8 cellular contexts compared by ENCODE assay signal in genomic region chr13:110615005-110615321, GRCh38. TPM values are rescaled to one million over a fixed set of nuclear protein-coding genes. Genes with fewer than 3 reads are reported as not detected.
DNase-seq lines count a peak whose midpoint lies in the region; ATAC-seq and TF ChIP-seq lines count a peak whose summit lies in the region.

No MANE protein-coding gene starts in this region.

- no peak for TF ChIP-seq CTCF in CD14-positive monocyte (IDR thresholded peaks at IDR 0.05)
- no peak for TF ChIP-seq CTCF in OCI-LY7 (conservative IDR thresholded peaks at IDR 0.05; ENCODE audit: low read length)
- TF ChIP-seq CTCF in neural progenitor cell (IDR thresholded peaks at IDR 0.05), result no peak
- TF ChIP-seq CTCF in foreskin keratinocyte (conservative IDR thresholded peaks at IDR 0.05), result no peak

- H3K79me2 ChIP-seq in OCI-LY7 (ENCODE audit: insufficient read depth, low read depth, low read length), result peaks cover 38% of the 10 kb centered on the region
- H3K79me2 ChIP-seq in neural progenitor cell (ENCODE audit: low read depth), result peaks cover 44% of the 10 kb centered on the region

- peak overlapping the region; percentile 92 for H3K4me2 ChIP-seq in OCI-LY7 (ENCODE audit: low read length)
- peak overlapping the region; percentile 95 for H3K4me2 ChIP-seq in neural progenitor cell

- ATAC-seq in effector memory CD8-positive, alpha-beta T cell (replicated peaks), result no peak
- ATAC-seq in HG03469 (IDR thresholded peaks at IDR 0.05; ENCODE audit: unreplicated experiment), result no peak
- no peak for ATAC-seq in foreskin keratinocyte
- ATAC-seq in HG02763 (IDR thresholded peaks at IDR 0.05; ENCODE audit: unreplicated experiment), result no peak
- no peak for ATAC-seq in GM19395 (IDR thresholded peaks at IDR 0.05; ENCODE audit: unreplicated experiment)

- POLR2A ChIA-PET in OCI-LY7 (lab: Charles Lee), result no interaction called here

- H3K27me3 Mint-ChIP-seq in CD14-positive monocyte (ENCODE audit: low read depth in 3 of 3) (peaks cover 4 to 21% (median 4%) of the 10 kb centered on the region in 3 donors), neural progenitor cell (ENCODE audit: insufficient read depth, low read depth) (peaks cover 9% of the 10 kb centered on the region)
- H3K27me3 Mint-ChIP-seq in effector memory CD8-positive, alpha-beta T cell, result no peaks in the 10 kb centered on the region

- DNase-seq in CD14-positive monocyte (ENCODE audit: low spot score) (no peak), OCI-LY7 (ENCODE audit: low spot score) (no peak), neural progenitor cell (ENCODE audit: low spot score) (no peak), foreskin keratinocyte (no peak)
- DNase-seq in effector memory CD8-positive, alpha-beta T cell, result no peak

- no peaks in the 10 kb centered on the region for H3F3A ChIP-seq in neural progenitor cell (ENCODE audit: low read depth)

- H3K36me3 ChIP-seq in OCI-LY7 (ENCODE audit: insufficient read depth, low read length), result no peaks in the 10 kb centered on the region
- no peaks in the 10 kb centered on the region for H3K36me3 ChIP-seq in neural progenitor cell

- H3K4me1 ChIP-seq in OCI-LY7 (ENCODE audit: insufficient read depth, low read length, poor library complexity, severe bottlenecking) (peaks cover 14% of the 10 kb centered on the region), neural progenitor cell (peaks cover 13% of the 10 kb centered on the region), foreskin keratinocyte (peaks cover 24% of the 10 kb centered on the region)

- peaks cover 7 to 18% (median 13%) of the 10 kb centered on the region in 7 donors for H3K9me3 Mint-ChIP-seq in CD14-positive monocyte
- H3K9me3 Mint-ChIP-seq in effector memory CD8-positive, alpha-beta T cell, result no peaks in the 10 kb centered on the region
- peaks cover 6% of the 10 kb centered on the region for H3K9me3 Mint-ChIP-seq in neural progenitor cell

- no peak overlapping the region for H3K27ac ChIP-seq in OCI-LY7 (ENCODE audit: low read depth, low read length, poor library complexity, severe bottlenecking)
- H3K27ac ChIP-seq in neural progenitor cell, result no peak overlapping the region
- no peak overlapping the region for H3K27ac ChIP-seq in foreskin keratinocyte

- H3K36me3 Mint-ChIP-seq in CD14-positive monocyte (peaks cover 1 to 10% of the 10 kb centered on the region in 2 donors), neural progenitor cell (no peaks in the 10 kb centered on the region)
- H3K36me3 Mint-ChIP-seq in effector memory CD8-positive, alpha-beta T cell (ENCODE audit: insufficient read depth), result peaks cover 7% of the 10 kb centered on the region

- H3K4me1 Mint-ChIP-seq in CD14-positive monocyte (peaks cover 22% of the 10 kb centered on the region), neural progenitor cell (peaks cover 19% of the 10 kb centered on the region)
- H3K4me1 Mint-ChIP-seq in effector memory CD8-positive, alpha-beta T cell (ENCODE audit: low read depth in 2 of 2), result peaks cover 20 to 32% of the 10 kb centered on the region in 2 donors

- CTCF ChIA-PET in OCI-LY7 (lab: Charles Lee; ENCODE audit: unreplicated experiment), result no interaction called here

- BruUV-seq in OCI-LY7 (replicated peaks; lab: Mats Ljungman, UMichigan), result no TSS peak

- intact Hi-C loops in CD14-positive monocyte (cut with micrococcal nuclease) (no loop called here), OCI-LY7 (cut with micrococcal nuclease; ENCODE audit: unreplicated experiment) (loop anchor here (5.0 to 10.0 kb wide), 2 partner anchors 100 to 143 kb away; partner anchors contain the start of gene ING1)

- H3K27ac Mint-ChIP-seq in CD14-positive monocyte, result peak overlapping the region; percentile 14 to 93 (median 89)
- peak overlapping the region; percentile 94 for H3K27ac Mint-ChIP-seq in effector memory CD8-positive, alpha-beta T cell
- H3K27ac Mint-ChIP-seq in neural progenitor cell, result peak overlapping the region; percentile 97

- no peaks in the 10 kb centered on the region for H3K9me2 ChIP-seq in OCI-LY7 (ENCODE audit: insufficient read depth, low read length)

- H3K4me3 ChIP-seq in OCI-LY7 (ENCODE audit: low read depth, low read length, poor library complexity, severe bottlenecking) (peak overlapping the region; percentile 87), neural progenitor cell (peak overlapping the region; percentile 82)

- H3K9ac ChIP-seq in neural progenitor cell, result no peak overlapping the region

- no peaks in the 10 kb centered on the region for H4K20me1 ChIP-seq in OCI-LY7 (ENCODE audit: insufficient read depth, low read length)
- peaks cover 28% of the 10 kb centered on the region for H4K20me1 ChIP-seq in neural progenitor cell (ENCODE audit: low read depth)

- H3K27me3 ChIP-seq in neural progenitor cell (peaks cover 25% of the 10 kb centered on the region), foreskin keratinocyte (no peaks in the 10 kb centered on the region)

- no peaks in the 10 kb centered on the region for H3K9me3 ChIP-seq in OCI-LY7 (ENCODE audit: low read length)
- H3K9me3 ChIP-seq in neural progenitor cell (ENCODE audit: low read depth), result no peaks in the 10 kb centered on the region

- H2AFZ ChIP-seq in OCI-LY7 (ENCODE audit: low read length) (peak overlapping the region; percentile 94), neural progenitor cell (replicated peaks) (peak overlapping the region; percentile 99)

- H3K4me3 Mint-ChIP-seq in CD14-positive monocyte, result peak overlapping the region; percentile 90 to 95
- peak overlapping the region; percentile 81 to 90 for H3K4me3 Mint-ChIP-seq in effector memory CD8-positive, alpha-beta T cell
- H3K4me3 Mint-ChIP-seq in neural progenitor cell, result peak overlapping the region; percentile 94

RNA-seq across cellular contexts. Expression of gene NAXD, which starts 0.4 kb away (rescaled TPM):
- polyA plus RNA-seq in CD14-positive monocyte, result 1 to 10 TPM; 7.4 to 8.5 TPM
- total RNA-seq in OCI-LY7 (2014; rRNA removed; shearing (Covaris generic)), result 8.3 and 9.4 TPM in 2 replicates
- 12.5 and 13.8 TPM in 2 replicates for total RNA-seq in OCI-LY7 (2022)
- 17.7 and 23.7 TPM in 2 replicates for total RNA-seq in neural progenitor cell (ENCODE audit: low replicate concordance)
- 18.2 and 20.6 TPM in 2 replicates for total RNA-seq in foreskin keratinocyte
- polyA plus RNA-seq in foreskin keratinocyte, result 17.6 and 19.4 TPM in 2 replicates

RNA-seq across cellular contexts. Expression of gene RAB20, which starts 53.4 kb away (rescaled TPM):
- polyA plus RNA-seq in CD14-positive monocyte, result 10 to 100 TPM; 37.8 to 43.1 TPM
- total RNA-seq in OCI-LY7 (2014; rRNA removed; shearing (Covaris generic)), result not detected in 2 replicates
- total RNA-seq in OCI-LY7 (2022), result not detected in 2 replicates
- total RNA-seq in neural progenitor cell (ENCODE audit: low replicate concordance), result 0.58 and 2.4 TPM in 2 replicates
- total RNA-seq in foreskin keratinocyte, result 3.5 and 4.4 TPM in 2 replicates
- polyA plus RNA-seq in foreskin keratinocyte, result 3.8 TPM in 2 replicates
